Comparison of ENCODE assay signal across 11 cellular contexts in genomic region chr22:24810043-24810749, GRCh38. TPM values are rescaled to one million over a fixed set of nuclear protein-coding genes. Genes with fewer than 3 reads are reported as not detected.
DNase-seq lines count a peak whose midpoint lies in the region; ATAC-seq and TF ChIP-seq lines count a peak whose summit lies in the region.
"Had no signal": no experiment of that assay in that cellular context is flagged by ENCODE, and none has a peak within 500 bp of the region (broad histone marks: within the 10 kb centered on the region; RNA-seq: fewer than 3 reads in every experiment).

No MANE protein-coding gene starts in this region.

- no peak overlapping the region for H2BK12ac ChIP-seq in H9 (ENCODE audit: insufficient read length, low read depth, low read length)

- no peak overlapping the region for H3K18ac ChIP-seq in H9 (ENCODE audit: insufficient read length, low read depth, low read length)

- H3K4me3 ChIP-seq in MG63: no peak overlapping the region
- no peak overlapping the region for H3K4me3 ChIP-seq in foreskin fibroblast (ENCODE audit: low read depth in 1 of 2, low read length in 2 of 2)
- H3K4me3 ChIP-seq: BLaER1 treated with 17β-estradiol and CSF1 and Interleukin-3, amounts not matched to agents 10 nM and 100 nM; smooth muscle cell had no signal

- H4K5ac ChIP-seq in H9 (ENCODE audit: insufficient read length, low read depth, low read length): no peak overlapping the region

- peaks cover 16 to 25% of the 10 kb centered on the region in 2 experiments for H3K4me1 Mint-ChIP-seq in H9

- H3K4ac ChIP-seq in H9 (ENCODE audit: low read depth, low read length): no peak overlapping the region

- H3K14ac ChIP-seq in H9 (ENCODE audit: insufficient read depth, low read length): no peak overlapping the region

- H3K36me3 ChIP-seq in MG63: no peaks in the 10 kb centered on the region
- H3K36me3 ChIP-seq: BLaER1 treated with 17β-estradiol and CSF1 and Interleukin-3, amounts not matched to agents 10 nM and 100 nM had no signal

- no peak overlapping the region for H2BK120ac ChIP-seq in H9 (ENCODE audit: low read depth, low read length, poor library complexity, severe bottlenecking)

- H3K27ac Mint-ChIP-seq in H9: peak overlapping the region in 1 of 3 experiments; percentile 56; a peak in 3 of 7 replicates

- H3K4me3 Mint-ChIP-seq in H9: no peak overlapping the region

- H3K79me2 ChIP-seq in H9 (ENCODE audit: insufficient read depth, low read length): no peaks in the 10 kb centered on the region

- no peak overlapping the region for H3K23ac ChIP-seq in H9 (ENCODE audit: insufficient read length, low read depth, low read length)

- no peak overlapping the region for H4K8ac ChIP-seq in H9 (replicated peaks; ENCODE audit: insufficient read length, low read depth, low read length)

- H2AFZ ChIP-seq in H9 (ENCODE audit: low read length): no peak overlapping the region

- peaks cover 5% of the 10 kb centered on the region for H3K27me3 Mint-ChIP-seq in H9 (ENCODE audit: low read depth)

- TF ChIP-seq CTCF in H9 (conservative IDR thresholded peaks at IDR 0.05) (no peak), foreskin fibroblast (IDR thresholded peaks at IDR 0.05; ENCODE audit: low read depth, low read length) (no peak)

- H3K9me3 Mint-ChIP-seq in H9: peaks cover 3 to 4% of the 10 kb centered on the region in 2 experiments; a peak in 4 of 5 replicates

- no peak overlapping the region for H2BK15ac ChIP-seq in H9 (ENCODE audit: low read depth, low read length)

- H3K9me3 ChIP-seq in MG63 (no peaks in the 10 kb centered on the region), H9 (ENCODE audit: control insufficient read depth, low read depth, low read length) (no peaks in the 10 kb centered on the region)

- peaks cover 4 to 5% (median 4%) of the 10 kb centered on the region in 3 experiments for H3K36me3 Mint-ChIP-seq in H9 (ENCODE audit: insufficient read depth in 1 of 3, low read depth in 3 of 3)

- no CpG with 5 or more reads among the region's 14 CpGs for WGBS in H9 (ENCODE audit: extremely low coverage, insufficient read length, low lambda C conversion rate)

- DNase-seq in AG08396 (ENCODE audit: low spot score): peak; percentile 23
- peak; percentile 43 for DNase-seq in MG63
- no peak for DNase-seq in H9
- no peak for DNase-seq in foreskin fibroblast

- H3K4me1 ChIP-seq in H9 (ENCODE audit: insufficient read depth, low read length): no peaks in the 10 kb centered on the region

- H2BK5ac ChIP-seq in H9 (ENCODE audit: insufficient read length, low read length): no peak overlapping the region

- no peak overlapping the region for H3K56ac ChIP-seq in H9 (ENCODE audit: insufficient read length, low read depth, low read length)

- no peak overlapping the region for H3K9ac ChIP-seq in H9 (ENCODE audit: extremely low read depth, insufficient read length, low read length)
- H3K9ac ChIP-seq: BLaER1 treated with 17β-estradiol and CSF1 and Interleukin-3, amounts not matched to agents 10 nM and 100 nM had no signal

- ATAC-seq in HG03045 (IDR thresholded peaks at IDR 0.05; ENCODE audit: unreplicated experiment): no peak
- ATAC-seq in HG03196 (IDR thresholded peaks at IDR 0.05; ENCODE audit: unreplicated experiment): no peak

- H2AK5ac ChIP-seq in H9 (ENCODE audit: insufficient read length, low read length): no peak overlapping the region

- no peak overlapping the region for H4K91ac ChIP-seq in H9 (ENCODE audit: insufficient read length, low read depth, low read length)

- no peak overlapping the region for H3K4me2 ChIP-seq in H9 (ENCODE audit: insufficient read depth, insufficient read length, low read length)
- H3K4me2 ChIP-seq: BLaER1 treated with 17β-estradiol and CSF1 and Interleukin-3, amounts not matched to agents 10 nM and 100 nM; smooth muscle cell had no signal

- peak overlapping the region; percentile 85 for H3K27ac ChIP-seq in angular gyrus (ENCODE audit: low read depth, low read length)
- H3K27ac ChIP-seq in layer of hippocampus (ENCODE audit: low read depth, low read length): peak overlapping the region; percentile 54
- H3K27ac ChIP-seq in H9 (ENCODE audit: insufficient read length, low read depth, low read length): no peak overlapping the region
- H3K27ac ChIP-seq: BLaER1 treated with 17β-estradiol and CSF1 and Interleukin-3, amounts not matched to agents 10 nM and 100 nM had no signal

- H3T11ph ChIP-seq in H9 (ENCODE audit: low read length): no peak overlapping the region

- H3K23me2 ChIP-seq in H9 (ENCODE audit: insufficient read length, low read depth, low read length, poor library complexity, severe bottlenecking): peaks cover 7% of the 10 kb centered on the region

- H3K27me3 ChIP-seq in MG63: no peaks in the 10 kb centered on the region
- H3K27me3 ChIP-seq in layer of hippocampus (ENCODE audit: control insufficient read depth, insufficient read depth, low read length): no peaks in the 10 kb centered on the region
- no peaks in the 10 kb centered on the region for H3K27me3 ChIP-seq in H9 (ENCODE audit: insufficient read depth, low read length)
- H3K27me3 ChIP-seq: BLaER1 treated with 17β-estradiol and CSF1 and Interleukin-3, amounts not matched to agents 10 nM and 100 nM had no signal

- H4K20me1 ChIP-seq in H9 (ENCODE audit: control insufficient read depth, insufficient read depth, insufficient read length): peaks cover 3% of the 10 kb centered on the region
- H4K20me1 ChIP-seq: BLaER1 treated with 17β-estradiol and CSF1 and Interleukin-3, amounts not matched to agents 10 nM and 100 nM had no signal

- peaks cover 2% of the 10 kb centered on the region for H3K79me1 ChIP-seq in H9 (ENCODE audit: insufficient read depth, low read depth, low read length, poor library complexity, severe bottlenecking)

- H2BK20ac ChIP-seq in H9 (ENCODE audit: low read depth, low read length, poor library complexity, severe bottlenecking): no peak overlapping the region

RNA-seq across cellular contexts. Expression of gene SGSM1, which starts 4.2 kb away (rescaled TPM):
- not detected in 2 replicates for total RNA-seq in MG63 (2014; rRNA removed; shearing (Covaris generic); ENCODE audit: low replicate concordance)
- 3.2 and 4.3 TPM in 2 replicates for total RNA-seq in H9 (2021)

RNA-seq across cellular contexts. Expression of gene PIWIL3, which starts 35.7 kb away (rescaled TPM):
- not detected in 2 replicates for total RNA-seq in MG63 (2014; rRNA removed; shearing (Covaris generic); ENCODE audit: low replicate concordance)
- 0.07 and 0.09 TPM in 2 replicates for total RNA-seq in H9 (2021)
- total RNA-seq: activated CD8-positive, alpha-beta memory T cell treated with anti-CD3 and anti-CD28 coated beads for 36 hours had no signal

Comparison
In these comparisons a context has a peak if more than half of its experiments do, and no peak if none do; other contexts are left out.
1. DNase-seq: peak in AG08396 (single experiment) and MG63 (single experiment); none in H9 (single experiment) and foreskin fibroblast (0 of 2).